ENCODE assay signal across 13 cellular contexts in the genomic region with DNA sequence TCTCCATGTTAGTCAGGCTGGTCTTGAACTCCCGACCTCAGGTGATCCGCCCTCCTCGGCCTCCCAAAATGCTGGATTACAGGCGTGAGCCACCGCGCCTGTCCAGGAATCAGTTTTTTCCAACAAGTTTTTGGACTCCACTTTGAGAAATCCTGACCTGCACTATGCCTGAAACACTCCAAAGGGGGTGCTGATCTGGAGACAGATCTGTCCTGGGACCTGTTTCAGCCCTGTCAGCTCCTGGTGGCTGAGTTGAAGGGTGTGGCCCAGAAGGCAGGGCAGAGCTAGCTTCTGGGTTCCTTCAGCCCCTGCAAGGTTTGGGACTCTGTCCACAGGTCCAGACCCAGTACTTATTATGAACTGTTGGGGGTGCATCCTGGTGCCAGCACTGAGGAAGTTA. TPM values are rescaled to one million over a fixed set of nuclear protein-coding genes. Genes with fewer than 3 reads are reported as not detected.
A peak's percentile ranks its signal among the peaks of the same experiment; 100 is the strongest.
DNase-seq lines count a peak whose midpoint lies in the region; ATAC-seq and TF ChIP-seq lines count a peak whose summit lies in the region.
"Had no signal": no experiment of that assay in that cellular context is flagged by ENCODE, and none has a peak within 500 bp of the region (broad histone marks: within the 10 kb centered on the region; RNA-seq: fewer than 3 reads in every experiment).

No MANE protein-coding gene starts in this region.

- H3K27me3 ChIP-seq in left ventricle myocardium inferior (ENCODE audit: low read depth) (no peaks in the 10 kb centered on the region), heart right ventricle (no peaks in the 10 kb centered on the region)
- H3K27me3 ChIP-seq: tibial nerve had no signal

- ATAC-seq in heart right ventricle (no peak), WTC11 (no peak)
- ATAC-seq: left ventricle myocardium superior had no signal

- H3K4me3 ChIP-seq in left ventricle myocardium inferior, result peak overlapping the region; percentile 81
- peak overlapping the region in 5 of 10 donors; percentile 75 to 87 (median 75) for H3K4me3 ChIP-seq in heart right ventricle

- no peaks in the 10 kb centered on the region for H3K9me3 ChIP-seq in left ventricle myocardium inferior (replicated peaks)
- no peaks in the 10 kb centered on the region for H3K9me3 ChIP-seq in heart right ventricle
- H3K9me3 ChIP-seq: tibial nerve had no signal

- TF ChIP-seq CTCF in left ventricle myocardium inferior (IDR thresholded peaks at IDR 0.05; ENCODE audit: borderline replicate concordance) (no peak), heart right ventricle (IDR thresholded peaks at IDR 0.05) (no peak), WTC11 (IDR thresholded peaks at IDR 0.05) (no peak), glutamatergic neuron (IDR thresholded peaks at IDR 0.05; ENCODE audit: partially characterized antibody, unreplicated experiment) (no peak), type B pancreatic cell (conservative IDR thresholded peaks at IDR 0.05) (no peak)

- H3K9me3 Mint-ChIP-seq in WTC11, result no peaks in the 10 kb centered on the region
- H3K9me3 Mint-ChIP-seq in glutamatergic neuron (ENCODE audit: unreplicated experiment), result peaks cover 4% of the 10 kb centered on the region
- no peaks in the 10 kb centered on the region for H3K9me3 Mint-ChIP-seq in type B pancreatic cell

- H3K27ac Mint-ChIP-seq in WTC11 (no peak overlapping the region), glutamatergic neuron (ENCODE audit: unreplicated experiment) (no peak overlapping the region), type B pancreatic cell (no peak overlapping the region)

- H3K4me1 Mint-ChIP-seq in WTC11 (peaks cover 37% of the 10 kb centered on the region), glutamatergic neuron (ENCODE audit: low read depth, unreplicated experiment) (no peaks in the 10 kb centered on the region), type B pancreatic cell (ENCODE audit: unreplicated experiment) (peaks cover 13% of the 10 kb centered on the region)

- POLR2A ChIA-PET in WTC11 (lab: Charles Lee), result interaction anchor here (0.7 to 1.5 kb wide), 3 partner anchors 10 to 72 kb away, joined by 3 to 7 read pairs (median 4); partner anchors contain the start of gene FKBP2

- H3K4me1 ChIP-seq in left ventricle myocardium inferior (peaks cover 89% of the 10 kb centered on the region), heart right ventricle (peaks cover 13 to 79% (median 61%) of the 10 kb centered on the region in 9 donors)

- H3K27me3 Mint-ChIP-seq in WTC11 (ENCODE audit: low read depth) (peaks cover 16% of the 10 kb centered on the region), glutamatergic neuron (ENCODE audit: unreplicated experiment) (peaks cover 19% of the 10 kb centered on the region), type B pancreatic cell (no peaks in the 10 kb centered on the region)

- H3K36me3 ChIP-seq in left ventricle myocardium inferior, result no peaks in the 10 kb centered on the region
- peaks cover 0 to 6% (median 0%) of the 10 kb centered on the region in 9 donors for H3K36me3 ChIP-seq in heart right ventricle

- H3K27ac ChIP-seq in left ventricle myocardium inferior (replicated peaks) (peak overlapping the region; percentile 96), heart right ventricle (peak overlapping the region in 5 of 10 donors; percentile 90 to 99 (median 96))

- H3K36me3 Mint-ChIP-seq in WTC11, result peaks cover 3% of the 10 kb centered on the region; the same call in 1 of the 2 replicates
- no peaks in the 10 kb centered on the region for H3K36me3 Mint-ChIP-seq in glutamatergic neuron (ENCODE audit: unreplicated experiment)
- H3K36me3 Mint-ChIP-seq in type B pancreatic cell, result no peaks in the 10 kb centered on the region

- CTCF ChIA-PET in WTC11 (lab: Charles Lee), result interaction anchor here (1.5 to 2.8 kb wide), 3 partner anchors 16 to 27 kb away, joined by 3 to 25 read pairs (median 12); partner anchors contain the start of gene PLCB3

- WGBS in heart right ventricle, 2 donors, result 88 to 94% methylated on average over 6 of the region's 6 CpGs

- H3K4me3 Mint-ChIP-seq in WTC11 (peak overlapping the region; percentile 82), glutamatergic neuron (ENCODE audit: unreplicated experiment) (peak overlapping the region; percentile 88), type B pancreatic cell (peak overlapping the region; percentile 80)

- no peak for DNase-seq in left ventricle myocardium inferior
- no peak for DNase-seq in heart right ventricle
- no peak for DNase-seq in WTC11 (ENCODE audit: low spot score)
- no peak for DNase-seq in glutamatergic neuron
- DNase-seq in type B pancreatic cell (ENCODE audit: extremely low spot score, unreplicated experiment), result no peak
- DNase-seq in A172 (ENCODE audit: low spot score), result no peak
- DNase-seq in KG1 (lab: John Stamatoyannopoulos, UW), result no peak
- no peak for DNase-seq in stimulated activated CD4-positive, alpha-beta T cell treated with anti-CD3 and anti-CD28 coated beads, Interleukin-1b, Interleukin-23, amount 100 ng/mL, for 48 hours
- DNase-seq: activated effector memory CD4-positive, alpha-beta T cell treated with Interleukin-2 at 50 U/mL for 16 hours; IMR-90; left ventricle myocardium superior; NCI-H2107 had no signal

- intact Hi-C loops in left ventricle myocardium inferior (cut with micrococcal nuclease) (no loop called here), heart right ventricle (cut with DNase I) (no loop called here)

TF ChIP-seq in WTC11, 78 proteins besides CTCF, POLR2A, EP300 and RAD21:
- TF ChIP-seq ERG (CRISPR knock-in tag; IDR thresholded peaks at IDR 0.05), result no peak
- no peak for TF ChIP-seq NR3C1 (CRISPR knock-in tag; conservative IDR thresholded peaks at IDR 0.05; ENCODE audit: low read depth)
- no peak for TF ChIP-seq HMGA2 (CRISPR knock-in tag; IDR thresholded peaks at IDR 0.05)
- TF ChIP-seq, protein P1, sequence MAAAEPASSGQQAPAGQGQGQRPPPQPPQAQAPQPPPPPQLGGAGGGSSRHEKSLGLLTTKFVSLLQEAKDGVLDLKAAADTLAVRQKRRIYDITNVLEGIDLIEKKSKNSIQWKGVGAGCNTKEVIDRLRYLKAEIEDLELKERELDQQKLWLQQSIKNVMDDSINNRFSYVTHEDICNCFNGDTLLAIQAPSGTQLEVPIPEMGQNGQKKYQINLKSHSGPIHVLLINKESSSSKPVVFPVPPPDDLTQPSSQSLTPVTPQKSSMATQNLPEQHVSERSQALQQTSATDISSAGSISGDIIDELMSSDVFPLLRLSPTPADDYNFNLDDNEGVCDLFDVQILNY (CRISPR knock-in tag; IDR thresholded peaks at IDR 0.05), result no peak

RNA-seq across cellular contexts. Expression of gene DNAJC4, which starts 1.2 kb away (rescaled TPM):
- total RNA-seq in left ventricle myocardium inferior (59.9 TPM), heart right ventricle (10 to 100 TPM; 46.6 to 64.7 (median 52.0) TPM), WTC11 (2021) (26.0 to 27.2 TPM (median 27.1 TPM) in 3 replicates), glutamatergic neuron (ENCODE audit: unreplicated experiment) (30.5 TPM), type B pancreatic cell (ENCODE audit: low replicate concordance) (48.2 and 50.8 TPM in 2 replicates)
- 100 to 1,000 TPM in 1 of 2 donors, 10 to 100 TPM in 1; 48.0 to 173 TPM for polyA plus RNA-seq in heart right ventricle
- total RNA-seq in A172 (2014; rRNA removed; shearing (Covaris generic)), result 3.0 and 12.0 TPM in 2 replicates

RNA-seq across cellular contexts. Expression of gene VEGFB, which starts 2.8 kb away (rescaled TPM):
- total RNA-seq in left ventricle myocardium inferior (272 TPM), heart right ventricle (100 to 1,000 TPM; 245 to 353 (median 277) TPM), WTC11 (2021) (51.7 to 62.2 TPM (median 59.7 TPM) in 3 replicates), glutamatergic neuron (ENCODE audit: unreplicated experiment) (12.3 TPM), type B pancreatic cell (ENCODE audit: low replicate concordance) (66.3 and 71.8 TPM in 2 replicates)
- polyA plus RNA-seq in heart right ventricle, result 100 to 1,000 TPM; 158 to 291 TPM
- 24.4 and 33.0 TPM in 2 replicates for total RNA-seq in A172 (2014; rRNA removed; shearing (Covaris generic))

RNA-seq across cellular contexts. Expression of gene NUDT22, which starts 5.5 kb away (rescaled TPM):
- total RNA-seq in left ventricle myocardium inferior, result 65.2 TPM
- total RNA-seq in heart right ventricle, result 10 to 100 TPM; 57.3 to 85.6 (median 71.0) TPM
- polyA plus RNA-seq in heart right ventricle, result 10 to 100 TPM; 93.0 to 95.2 TPM
- total RNA-seq in WTC11 (2021), result 59.1 to 64.4 TPM (median 60.1 TPM) in 3 replicates
- total RNA-seq in glutamatergic neuron (ENCODE audit: unreplicated experiment), result 37.0 TPM
- total RNA-seq in type B pancreatic cell (ENCODE audit: low replicate concordance), result 47.9 and 49.0 TPM in 2 replicates
- 49.3 and 71.5 TPM in 2 replicates for total RNA-seq in A172 (2014; rRNA removed; shearing (Covaris generic))

RNA-seq across cellular contexts. Expression of gene TRPT1, which starts 5.5 kb away (rescaled TPM):
- total RNA-seq in left ventricle myocardium inferior (82.3 TPM), heart right ventricle (10 to 100 TPM; 50.5 to 81.7 (median 61.4) TPM), WTC11 (2021) (52.3 to 58.8 TPM (median 53.2 TPM) in 3 replicates), glutamatergic neuron (ENCODE audit: unreplicated experiment) (39.0 TPM), type B pancreatic cell (ENCODE audit: low replicate concordance) (34.2 and 38.9 TPM in 2 replicates)
- polyA plus RNA-seq in heart right ventricle, result 100 to 1,000 TPM in 1 of 2 donors, 10 to 100 TPM in 1; 87.2 to 188 TPM
- 33.8 and 47.3 TPM in 2 replicates for total RNA-seq in A172 (2014; rRNA removed; shearing (Covaris generic))

RNA-seq across cellular contexts. Expression of gene FKBP2, which starts 9.4 kb away (rescaled TPM):
- total RNA-seq in left ventricle myocardium inferior, result 45.5 TPM
- total RNA-seq in heart right ventricle, result 10 to 100 TPM; 40.2 to 82.0 (median 45.9) TPM
- 100 to 1,000 TPM; 376 to 404 TPM for polyA plus RNA-seq in heart right ventricle
- total RNA-seq in WTC11 (2021), result 57.2 to 65.9 TPM (median 61.7 TPM) in 3 replicates
- total RNA-seq in glutamatergic neuron (ENCODE audit: unreplicated experiment), result 31.4 TPM
- 52.8 and 69.6 TPM in 2 replicates for total RNA-seq in type B pancreatic cell (ENCODE audit: low replicate concordance)
- 40.5 and 55.9 TPM in 2 replicates for total RNA-seq in A172 (2014; rRNA removed; shearing (Covaris generic))
